In the genomic region with DNA sequence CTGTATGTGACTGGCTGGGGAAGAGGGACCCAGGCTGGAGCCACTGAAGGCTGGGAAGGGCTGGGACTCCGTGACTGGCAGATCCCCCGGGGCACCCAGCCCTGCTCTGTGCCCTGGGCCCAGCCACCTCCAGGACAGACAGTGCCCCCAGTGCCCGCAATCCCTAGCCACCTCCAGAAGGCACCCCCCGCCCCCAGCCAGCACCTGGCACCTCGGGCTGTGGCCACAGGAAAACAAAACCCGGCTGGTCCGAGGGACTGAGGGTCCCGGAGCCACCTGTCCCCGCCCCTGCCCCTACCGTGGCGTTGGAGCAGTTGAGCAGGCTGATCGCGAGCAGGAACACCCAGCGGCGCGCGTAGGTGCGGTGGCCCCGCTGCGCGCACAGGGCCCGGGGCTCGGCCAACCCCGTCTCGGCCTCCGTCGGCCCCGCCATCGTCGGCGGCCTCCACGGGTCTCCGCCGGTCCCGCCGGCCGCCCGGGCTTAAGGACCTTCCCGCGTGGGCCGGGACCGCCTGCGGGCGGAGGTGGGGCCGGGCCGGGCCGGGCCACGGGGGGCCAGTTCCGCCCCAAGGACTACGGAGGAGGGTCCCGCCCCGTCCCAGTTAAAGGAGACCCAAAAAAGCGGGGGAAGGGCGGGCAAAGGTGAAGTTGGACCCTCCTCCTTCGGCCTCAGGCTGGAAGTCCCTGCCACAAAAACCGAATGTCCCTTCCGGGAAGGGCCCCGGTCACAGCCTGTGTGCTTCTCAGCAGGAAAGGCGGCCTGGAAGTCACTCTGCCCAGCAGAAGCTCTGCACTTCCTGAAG, we compare ENCODE assay signal across 8 cellular contexts. TPM values are rescaled to one million over a fixed set of nuclear protein-coding genes. Genes with fewer than 3 reads are reported as not detected.
DNase-seq lines count a peak whose midpoint lies in the region; ATAC-seq and TF ChIP-seq lines count a peak whose summit lies in the region.

A gene (minus strand): TSS at position 457 of the 803 bp plus-strand sequence. CDS start 24 bp downstream, at position 433.

- peak within 1 kb of the TSS; percentile 35 for H3K4me3 Mint-ChIP-seq in activated naive CD8-positive, alpha-beta T cell treated with anti-CD3 and anti-CD28 coated beads, Interleukin-2, amount 10 ng/mL, durations not matched to agents 7 days and 5 days

- H3K36me3 ChIP-seq in ES-I3 (ENCODE audit: insufficient read depth, low read length): no peaks in the 10 kb centered on the region
- H3K36me3 ChIP-seq in iPS DF 6.9 (ENCODE audit: control insufficient read depth, insufficient read depth, low read length): no peaks in the 10 kb centered on the region; the same call in 1 of the 2 replicates

- peak within 1 kb of the TSS; percentile 56 for H3K9ac ChIP-seq in ES-I3 (ENCODE audit: low read depth, low read length)

- H3K4me3 ChIP-seq in iPS DF 6.9 (ENCODE audit: low read length) (peak within 1 kb of the TSS; percentile 48; the same call in 1 of the 2 replicates), retinal pigment epithelial cell (ENCODE audit: low read length) (peak within 1 kb of the TSS; percentile 23)

- POLR2A ChIA-PET in activated naive CD8-positive, alpha-beta T cell treated with anti-CD3 and anti-CD28 coated beads, Interleukin-2, amount 10 ng/mL, durations not matched to agents 7 days and 5 days (lab: Charles Lee): interaction anchor here (1.3 kb wide), 1 partner anchor 8 kb away, joined by 3 read pairs; no protein-coding TSS in a partner anchor

- H3K9me3 Mint-ChIP-seq in activated naive CD8-positive, alpha-beta T cell treated with anti-CD3 and anti-CD28 coated beads, Interleukin-2, amount 10 ng/mL, durations not matched to agents 7 days and 5 days: no peaks in the 10 kb centered on the region

- WGBS in iPS DF 6.9 (ENCODE audit: insufficient coverage, insufficient read length): no CpG with 5 or more reads among the region's 59 CpGs

- peak; percentile 50 for DNase-seq in activated naive CD8-positive, alpha-beta T cell treated with anti-CD3 and anti-CD28 coated beads, Interleukin-2, amount 10 ng/mL, durations not matched to agents 7 days and 5 days
- DNase-seq in iPS DF 6.9 (ENCODE audit: low read depth, low spot score): no peak
- DNase-seq in retinal pigment epithelial cell (ENCODE audit: low read depth): no peak
- no peak for DNase-seq in SHP77 (lab: John Stamatoyannopoulos, UW)
- DNase-seq in germinal center (ENCODE audit: low spot score): no peak
- DNase-seq in NCI-H510A (lab: John Stamatoyannopoulos, UW): no peak

- no peak within 1 kb of the TSS for H3K27ac Mint-ChIP-seq in activated naive CD8-positive, alpha-beta T cell treated with anti-CD3 and anti-CD28 coated beads, Interleukin-2, amount 10 ng/mL, durations not matched to agents 7 days and 5 days

- no peak within 1 kb of the TSS for H3K27ac ChIP-seq in iPS DF 6.9 (ENCODE audit: low read length)

- peak; percentile 51 for ATAC-seq in activated naive CD8-positive, alpha-beta T cell treated with anti-CD3 and anti-CD28 coated beads, Interleukin-2, amount 10 ng/mL, durations not matched to agents 7 days and 5 days (ENCODE audit: low read depth)
- ATAC-seq in GM18907 (IDR thresholded peaks at IDR 0.05; ENCODE audit: unreplicated experiment): no peak

- H3K27me3 ChIP-seq in iPS DF 6.9 (ENCODE audit: control insufficient read depth, insufficient read depth, low read length): no peaks in the 10 kb centered on the region

- no peaks in the 10 kb centered on the region for H3K36me3 Mint-ChIP-seq in activated naive CD8-positive, alpha-beta T cell treated with anti-CD3 and anti-CD28 coated beads, Interleukin-2, amount 10 ng/mL, durations not matched to agents 7 days and 5 days

- H3K9me3 ChIP-seq in ES-I3 (ENCODE audit: control insufficient read depth, insufficient read depth, low read length) (no peaks in the 10 kb centered on the region), iPS DF 6.9 (ENCODE audit: control insufficient read depth, insufficient read depth, low read length) (no peaks in the 10 kb centered on the region)

- no peaks in the 10 kb centered on the region for H3K4me1 Mint-ChIP-seq in activated naive CD8-positive, alpha-beta T cell treated with anti-CD3 and anti-CD28 coated beads, Interleukin-2, amount 10 ng/mL, durations not matched to agents 7 days and 5 days

- H3K4me1 ChIP-seq in ES-I3 (ENCODE audit: insufficient read depth, low read length) (peaks cover 7% of the 10 kb centered on the region; the same call in 1 of the 2 replicates), iPS DF 6.9 (ENCODE audit: control insufficient read depth, insufficient read depth, low read length) (peaks cover 12% of the 10 kb centered on the region)

- peaks cover 4% of the 10 kb centered on the region for H3K27me3 Mint-ChIP-seq in activated naive CD8-positive, alpha-beta T cell treated with anti-CD3 and anti-CD28 coated beads, Interleukin-2, amount 10 ng/mL, durations not matched to agents 7 days and 5 days

- TF ChIP-seq CTCF in retinal pigment epithelial cell (conservative IDR thresholded peaks at IDR 0.05; ENCODE audit: low read depth, low read length): no peak

RNA-seq across cellular contexts. Expression of the gene that starts here (rescaled TPM):
- total RNA-seq in activated naive CD8-positive, alpha-beta T cell treated with anti-CD3 and anti-CD28 coated beads, Interleukin-2, amount 10 ng/mL, durations not matched to agents 7 days and 5 days: 1 to 10 TPM; 2.0 to 2.1 TPM
